8 cellular contexts compared by ENCODE assay signal in the genomic region with DNA sequence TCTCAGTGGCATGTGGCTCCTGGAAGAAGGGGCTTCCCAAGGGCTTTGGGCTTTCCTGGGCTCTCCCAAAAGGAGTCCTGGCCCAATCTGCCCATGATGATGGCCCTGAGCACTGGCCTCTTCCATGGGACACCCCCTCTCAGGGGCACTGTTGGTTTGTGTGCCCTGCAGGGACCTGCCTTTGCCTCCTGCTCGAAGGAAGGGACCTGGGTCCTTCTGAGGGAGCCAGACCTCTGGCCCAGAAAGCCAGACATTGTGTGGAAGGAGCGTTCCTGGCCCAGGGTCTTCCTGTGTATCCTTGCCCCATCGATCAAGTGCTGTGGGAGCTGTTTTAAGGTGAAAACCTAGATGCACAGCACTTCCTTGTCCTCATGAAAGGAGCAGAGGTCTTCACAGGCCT.
"Had no signal": no experiment of that assay in that cellular context is flagged by ENCODE, and none has a peak within 500 bp of the region (broad histone marks: within the 10 kb centered on the region; RNA-seq: fewer than 3 reads in every experiment).

No MANE protein-coding gene starts in this region.

- H3K27ac ChIP-seq: GM23248 had no signal

- H3K9me3 ChIP-seq: HAP-1 had no signal

- DNase-seq: GM23248, GOT3, H9, HCEC 1CT, HFFc6 had no signal

- H3K27ac Mint-ChIP-seq: GM23338, H9, HFFc6 had no signal

- H3K36me3 ChIP-seq: HAP-1 had no signal

- H3K4me1 ChIP-seq: HAP-1 had no signal

- H3K4me1 Mint-ChIP-seq: GM23338, H9 had no signal

- H3K4me3 Mint-ChIP-seq: GM23338, H9, HFFc6 had no signal

- H3K4me3 ChIP-seq: GM23248, GM23338, HAP-1 had no signal

- ATAC-seq: GM23338, HCT116 had no signal
